23 cellular contexts compared by ENCODE assay signal in the genomic region with DNA sequence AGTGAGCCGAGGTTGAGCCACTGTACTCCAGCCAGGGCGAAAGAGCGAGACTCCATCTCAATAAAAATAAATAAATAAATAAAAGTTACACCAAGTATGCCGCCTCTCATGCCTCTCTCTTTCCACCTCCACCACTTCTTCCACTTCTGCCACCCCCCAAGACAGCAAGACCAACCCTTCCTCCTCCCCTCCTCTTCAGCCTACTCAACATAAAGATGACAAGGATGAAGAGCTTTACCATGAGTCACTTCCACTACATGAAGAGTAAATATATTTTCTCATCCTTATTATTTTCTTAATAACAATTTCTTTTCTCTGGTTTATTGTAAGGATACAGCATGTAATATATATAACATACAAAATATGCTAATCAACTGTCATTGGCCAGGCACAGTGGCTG. TPM values are rescaled to one million over a fixed set of nuclear protein-coding genes. Genes with fewer than 3 reads are reported as not detected.
DNase-seq lines count a peak whose midpoint lies in the region; ATAC-seq and TF ChIP-seq lines count a peak whose summit lies in the region.
"Had no signal": no experiment of that assay in that cellular context is flagged by ENCODE, and none has a peak within 500 bp of the region (broad histone marks: within the 10 kb centered on the region; RNA-seq: fewer than 3 reads in every experiment).

No MANE protein-coding gene starts in this region.

- CTCF ChIA-PET in HEK293 (lab: Yijun Ruan, JAX): interaction anchor here (0.6 to 1.4 kb wide), 6 partner anchors 48 to 1511 kb away, joined by 3 to 5 read pairs (median 3); a partner anchor contains a TSS

- H3K4me1 Mint-ChIP-seq in activated T-cell treated with anti-CD3 and anti-CD28 coated beads, Interleukin-2, amount 50 U/mL, for 24 hours (ENCODE audit: low read depth): peaks cover 21% of the 10 kb centered on the region
- peaks cover 23% of the 10 kb centered on the region for H3K4me1 Mint-ChIP-seq in activated T-cell treated with anti-CD3 and anti-CD28 coated beads, Interleukin-2, amount 50 U/mL, for 4 hours (ENCODE audit: low read depth)
- peaks cover 12% of the 10 kb centered on the region for H3K4me1 Mint-ChIP-seq in endothelial cell (ENCODE audit: unreplicated experiment)

- H3K4me3 Mint-ChIP-seq in activated T-cell treated with anti-CD3 and anti-CD28 coated beads, Interleukin-2, amount 50 U/mL, for 24 hours: no peak overlapping the region
- H3K4me3 Mint-ChIP-seq in activated T-cell treated with anti-CD3 and anti-CD28 coated beads, Interleukin-2, amount 50 U/mL, for 4 hours: no peak overlapping the region
- H3K4me3 Mint-ChIP-seq in endothelial cell (ENCODE audit: unreplicated experiment): no peak overlapping the region

- H3K36me3 Mint-ChIP-seq in activated T-cell treated with anti-CD3 and anti-CD28 coated beads, Interleukin-2, amount 50 U/mL, for 24 hours (ENCODE audit: low read depth): peaks cover 20% of the 10 kb centered on the region
- no peaks in the 10 kb centered on the region for H3K36me3 Mint-ChIP-seq in activated T-cell treated with anti-CD3 and anti-CD28 coated beads, Interleukin-2, amount 50 U/mL, for 4 hours (ENCODE audit: insufficient read depth)
- no peaks in the 10 kb centered on the region for H3K36me3 Mint-ChIP-seq in endothelial cell (ENCODE audit: low read depth, unreplicated experiment)

- no peaks in the 10 kb centered on the region for H3K9me3 Mint-ChIP-seq in activated T-cell treated with anti-CD3 and anti-CD28 coated beads, Interleukin-2, amount 50 U/mL, for 24 hours
- no peaks in the 10 kb centered on the region for H3K9me3 Mint-ChIP-seq in activated T-cell treated with anti-CD3 and anti-CD28 coated beads, Interleukin-2, amount 50 U/mL, for 4 hours
- H3K9me3 Mint-ChIP-seq in endothelial cell (ENCODE audit: unreplicated experiment): no peaks in the 10 kb centered on the region

- no peak overlapping the region for H3K4me3 ChIP-seq in HEK293 (ENCODE audit: low read depth, low read length)
- H3K4me3 ChIP-seq in stomach: no peak overlapping the region
- H3K4me3 ChIP-seq: Peyer's patch, SJSA1 had no signal

- POLR2A ChIA-PET in HEK293 (lab: Yijun Ruan, JAX): no interaction called here

- DNase-seq in activated T-cell treated with anti-CD3 and anti-CD28 coated beads, Interleukin-2, amount 50 U/mL, for 24 hours: no peak
- DNase-seq in activated T-cell treated with anti-CD3 and anti-CD28 coated beads, Interleukin-2, amount 50 U/mL, for 4 hours: no peak
- no peak for DNase-seq in endothelial cell (ENCODE audit: low spot score)
- DNase-seq in stomach: peak; percentile 10
- DNase-seq in T-helper 9 cell: no peak
- DNase-seq in activated CD4-positive, alpha-beta T cell treated with anti-CD3 and anti-CD28 coated beads, Interleukin-2, amount 50 U/mL, for 1 hour: no peak
- DNase-seq in activated effector memory CD4-positive, alpha-beta T cell treated with Interleukin-2 at 50 U/mL for 16 hours: no peak
- DNase-seq: AML-193; C1 segment of cervical spinal cord; DMS53; H7; NCI-H1092 treated with DMSO at 0.1 percent for 48 hours; NCI-H1436 treated with DMSO at 0.1 percent for 48 hours; NCI-H1930; NCI-H226; NCI-H510A treated with DMSO at 0.1 percent for 48 hours; NCI-H748 treated with DMSO at 0.1 percent for 48 hours; NK-92 treated with Interleukin-12 subunit alpha and Interleukin-12 subunit beta, amount 100 ng/mL, for 24 hours; Peyer's patch had no signal

- no peak for TF ChIP-seq POLR2A in stomach (IDR thresholded peaks at IDR 0.05)

- TF ChIP-seq EP300 in stomach (IDR thresholded peaks at IDR 0.05): no peak

- H3K27me3 Mint-ChIP-seq in activated T-cell treated with anti-CD3 and anti-CD28 coated beads, Interleukin-2, amount 50 U/mL, for 24 hours: no peaks in the 10 kb centered on the region
- no peaks in the 10 kb centered on the region for H3K27me3 Mint-ChIP-seq in activated T-cell treated with anti-CD3 and anti-CD28 coated beads, Interleukin-2, amount 50 U/mL, for 4 hours (ENCODE audit: low read depth)
- H3K27me3 Mint-ChIP-seq in endothelial cell (ENCODE audit: unreplicated experiment): peaks cover 2% of the 10 kb centered on the region

- H3K9me3 ChIP-seq in HEK293 (ENCODE audit: control insufficient read depth, insufficient read depth, low read depth, low read length) (no peaks in the 10 kb centered on the region), stomach (no peaks in the 10 kb centered on the region)
- H3K9me3 ChIP-seq: Peyer's patch, SJSA1 had no signal

- TF ChIP-seq CTCF in HEK293 (tag by site-specific recombination; IDR thresholded peaks at IDR 0.05) (no peak), endothelial cell (IDR thresholded peaks at IDR 0.05; ENCODE audit: unreplicated experiment) (no peak), stomach (IDR thresholded peaks at IDR 0.05) (no peak)

- intact Hi-C loops in stomach (cut with DNase I; ENCODE audit: low total_unique reads): no loop called here

- H3K4me1 ChIP-seq in HEK293 (ENCODE audit: control insufficient read depth, insufficient read depth, low read length) (0 out of 2 replicates have a peak, but pooled peaks cover 3% of the 10 kb centered on the region), stomach (peaks cover 19 to 44% (median 27%) of the 10 kb centered on the region in 4 donors)

- H3K27ac Mint-ChIP-seq in activated T-cell treated with anti-CD3 and anti-CD28 coated beads, Interleukin-2, amount 50 U/mL, for 24 hours: peak overlapping the region; percentile 8
- H3K27ac Mint-ChIP-seq in endothelial cell (ENCODE audit: unreplicated experiment): peak overlapping the region; percentile 45

- ATAC-seq in activated T-cell treated with anti-CD3 and anti-CD28 coated beads, Interleukin-2, amount 50 U/mL, for 4 hours: no peak
- ATAC-seq: Right ventricle myocardium inferior had no signal

- H3K27ac ChIP-seq in HEK293 (ENCODE audit: extremely low read depth, low read depth, low read length) (no peak overlapping the region), stomach (no peak overlapping the region)
- H3K27ac ChIP-seq: KMS-11, Peyer's patch, SJSA1 had no signal

- 93 to 99% (median 96%) methylated on average over 4 of the region's 4 CpGs for WGBS in stomach, 5 donors

- no peaks in the 10 kb centered on the region for H3K27me3 ChIP-seq in stomach
- H3K27me3 ChIP-seq: Peyer's patch, SJSA1 had no signal

- H3K36me3 ChIP-seq in HEK293 (ENCODE audit: control insufficient read depth in 2 of 2, insufficient read depth in 1 of 2, low read length in 2 of 2) (peaks cover 0 to 3% of the 10 kb centered on the region in 2 experiments; a peak in 2 of 3 replicates), stomach (peaks cover 0 to 9% (median 5%) of the 10 kb centered on the region in 4 donors)
- H3K36me3 ChIP-seq: Peyer's patch had no signal

TF ChIP-seq in HEK293, 187 proteins besides CTCF, POLR2A, EP300 and RAD21:
- TF ChIP-seq KLF1 (tag by site-specific recombination; IDR thresholded peaks at IDR 0.05): no peak
- TF ChIP-seq, protein P1, sequence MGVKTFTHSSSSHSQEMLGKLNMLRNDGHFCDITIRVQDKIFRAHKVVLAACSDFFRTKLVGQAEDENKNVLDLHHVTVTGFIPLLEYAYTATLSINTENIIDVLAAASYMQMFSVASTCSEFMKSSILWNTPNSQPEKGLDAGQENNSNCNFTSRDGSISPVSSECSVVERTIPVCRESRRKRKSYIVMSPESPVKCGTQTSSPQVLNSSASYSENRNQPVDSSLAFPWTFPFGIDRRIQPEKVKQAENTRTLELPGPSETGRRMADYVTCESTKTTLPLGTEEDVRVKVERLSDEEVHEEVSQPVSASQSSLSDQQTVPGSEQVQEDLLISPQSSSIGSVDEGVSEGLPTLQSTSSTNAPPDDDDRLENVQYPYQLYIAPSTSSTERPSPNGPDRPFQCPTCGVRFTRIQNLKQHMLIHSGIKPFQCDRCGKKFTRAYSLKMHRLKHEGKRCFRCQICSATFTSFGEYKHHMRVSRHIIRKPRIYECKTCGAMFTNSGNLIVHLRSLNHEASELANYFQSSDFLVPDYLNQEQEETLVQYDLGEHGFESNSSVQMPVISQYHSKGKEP (tag by site-specific recombination; IDR thresholded peaks at IDR 0.05): no peak
- no peak for TF ChIP-seq ZNF792 (tag by site-specific recombination; IDR thresholded peaks at IDR 0.05)
- TF ChIP-seq EGR2 (tag by site-specific recombination; IDR thresholded peaks at IDR 0.05; ENCODE audit: low read depth): peak; percentile 58; the same call in 1 of the 2 replicates
- TF ChIP-seq ZNF274 (IDR thresholded peaks at IDR 0.05; ENCODE audit: low read length): no peak
- TF ChIP-seq ZNF274 (tag by site-specific recombination; IDR thresholded peaks at IDR 0.05; ENCODE audit: borderline replicate concordance): no peak
- peak; percentile 73 for TF ChIP-seq ZNF664 (tag by site-specific recombination; IDR thresholded peaks at IDR 0.05)

RNA-seq across cellular contexts. Expression of a gene that starts 3.6 kb away (rescaled TPM):
- total RNA-seq in activated T-cell treated with anti-CD3 and anti-CD28 coated beads, Interleukin-2, amount 50 U/mL, for 4 hours: 100 to 1,000 TPM; 204 to 222 (median 206) TPM
- 167 TPM for total RNA-seq in endothelial cell (ENCODE audit: unreplicated experiment)
- total RNA-seq in stomach: 100 to 1,000 TPM in 3 of 5 donors, 10 to 100 TPM in 2; 66.5 to 463 (median 125) TPM
- 10 to 100 TPM; 60.1 to 77.3 (median 63.1) TPM for polyA plus RNA-seq in stomach

RNA-seq across cellular contexts. Expression of a gene that starts 21.1 kb away (rescaled TPM):
- total RNA-seq in activated T-cell treated with anti-CD3 and anti-CD28 coated beads, Interleukin-2, amount 50 U/mL, for 4 hours: 10 to 100 TPM; 69.2 to 75.7 (median 69.3) TPM
- 16.8 TPM for total RNA-seq in endothelial cell (ENCODE audit: unreplicated experiment)
- 10 to 100 TPM; 18.5 to 78.2 (median 20.4) TPM for total RNA-seq in stomach
- polyA plus RNA-seq in stomach: 10 to 100 TPM in 2 of 3 donors, 1 to 10 TPM in 1; 7.5 to 17.6 (median 10.9) TPM

RNA-seq across cellular contexts. Expression of a gene that starts 47.3 kb away (rescaled TPM):
- 1 to 10 TPM; 2.6 to 3.3 (median 2.9) TPM for total RNA-seq in activated T-cell treated with anti-CD3 and anti-CD28 coated beads, Interleukin-2, amount 50 U/mL, for 4 hours
- total RNA-seq in endothelial cell (ENCODE audit: unreplicated experiment) (19.8 TPM), stomach (10 to 100 TPM in 3 of 5 donors, 1 to 10 TPM in 2; 2.7 to 42.3 (median 13.9) TPM)
- polyA plus RNA-seq in stomach: 1 to 10 TPM; 3.8 to 9.3 (median 4.9) TPM

RNA-seq across cellular contexts. Expression of a gene that starts 52.7 kb away (rescaled TPM):
- total RNA-seq in activated T-cell treated with anti-CD3 and anti-CD28 coated beads, Interleukin-2, amount 50 U/mL, for 4 hours: 100 to 1,000 TPM; 112 to 117 (median 117) TPM
- total RNA-seq in endothelial cell (ENCODE audit: unreplicated experiment) (52.0 TPM), stomach (100 to 1,000 TPM in 3 of 5 donors, 10 to 100 TPM in 2; 33.6 to 194 (median 123) TPM)
- polyA plus RNA-seq in stomach: 10 to 100 TPM; 20.0 to 31.9 (median 29.1) TPM

RNA-seq across cellular contexts. Expression of a gene that starts 52.9 kb away (rescaled TPM):
- total RNA-seq in activated T-cell treated with anti-CD3 and anti-CD28 coated beads, Interleukin-2, amount 50 U/mL, for 4 hours: 10 to 100 TPM; 77.9 to 86.2 (median 78.5) TPM
- total RNA-seq in endothelial cell (ENCODE audit: unreplicated experiment) (23.1 TPM), stomach (10 to 100 TPM in 1 of 5 donors, 1 to 10 TPM in 3, not detected in 1; 2.9 to 40.2 (median 6.1) TPM)
- polyA plus RNA-seq in stomach: 10 to 100 TPM in 1 of 3 donors, 1 to 10 TPM in 2; 5.2 to 10.3 (median 7.8) TPM
